Comparison of ENCODE assay signal across 9 cellular contexts in genomic region chr20:47792021-47792618, GRCh38. TPM values are rescaled to one million over a fixed set of nuclear protein-coding genes. Genes with fewer than 3 reads are reported as not detected.
A peak's percentile ranks its signal among the peaks of the same experiment; 100 is the strongest.
DNase-seq lines count a peak whose midpoint lies in the region; ATAC-seq and TF ChIP-seq lines count a peak whose summit lies in the region.
"Had no signal": no experiment of that assay in that cellular context is flagged by ENCODE, and none has a peak within 500 bp of the region (broad histone marks: within the 10 kb centered on the region; RNA-seq: fewer than 3 reads in every experiment).

No MANE protein-coding gene starts in this region.

- no peak overlapping the region for H3K56ac ChIP-seq in mesendoderm (ENCODE audit: low read length)

- no peaks in the 10 kb centered on the region for H3K36me3 ChIP-seq in mesendoderm (ENCODE audit: control insufficient read depth, insufficient read depth, low read length)

- no peak overlapping the region for H3K18ac ChIP-seq in mesendoderm (ENCODE audit: low read length)

- ATAC-seq in HG02763 (IDR thresholded peaks at IDR 0.05; ENCODE audit: unreplicated experiment) (no peak), HG03097 (IDR thresholded peaks at IDR 0.05; ENCODE audit: low FRiP score, unreplicated experiment) (no peak)
- ATAC-seq: naive thymus-derived CD4-positive, alpha-beta T cell had no signal

- H3K4me1 ChIP-seq in mesendoderm (ENCODE audit: control insufficient read depth, low read depth, low read length) = no peaks in the 10 kb centered on the region

- no peak overlapping the region for H2BK15ac ChIP-seq in mesendoderm (replicated peaks; ENCODE audit: low read depth)

- H3K4me2 ChIP-seq in mesendoderm (ENCODE audit: low read length) = no peak overlapping the region

- no peak overlapping the region for H3K4me3 ChIP-seq in choroid plexus epithelial cell (ENCODE audit: low read depth, low read length)
- H3K4me3 ChIP-seq in mesendoderm (ENCODE audit: low read length) = no peak overlapping the region

- H3K27ac ChIP-seq in mesendoderm (ENCODE audit: low read depth, low read length) = no peak overlapping the region

- H2BK5ac ChIP-seq in mesendoderm (ENCODE audit: low read length) = no peak overlapping the region

- H3K27me3 ChIP-seq in mesendoderm (ENCODE audit: insufficient read depth, low read length, poor library complexity) = no peaks in the 10 kb centered on the region

- DNase-seq in AG08396 (ENCODE audit: low spot score) = peak; percentile 65
- DNase-seq in LoVo (ENCODE audit: low spot score) = peak; percentile 60
- DNase-seq in choroid plexus epithelial cell (ENCODE audit: low read depth) = peak; percentile 96
- peak; percentile 65 for DNase-seq in mesendoderm
- DNase-seq in activated CD4-positive, alpha-beta T cell treated with anti-CD3 and anti-CD28 coated beads for 4 hours = no peak
- DNase-seq in Kasumi-1 (lab: John Stamatoyannopoulos, UW) = no peak
- DNase-seq: naive thymus-derived CD4-positive, alpha-beta T cell had no signal

- no peak overlapping the region for H2AK5ac ChIP-seq in mesendoderm (ENCODE audit: low read length)

- no peaks in the 10 kb centered on the region for H3K79me2 ChIP-seq in mesendoderm (ENCODE audit: control insufficient read depth, insufficient read depth, low read length)

- WGBS in mesendoderm (ENCODE audit: extremely low coverage, insufficient coverage, low lambda C conversion rate) = no CpG with 5 or more reads among the region's 9 CpGs

- H3K23ac ChIP-seq in mesendoderm (ENCODE audit: low read length) = no peak overlapping the region

- no peak overlapping the region for H3K9ac ChIP-seq in mesendoderm (ENCODE audit: low read length)

- no peak overlapping the region for H4K8ac ChIP-seq in mesendoderm (ENCODE audit: low read depth, low read length)

- H3K79me1 ChIP-seq in mesendoderm (ENCODE audit: low read length) = no peaks in the 10 kb centered on the region

- no peak overlapping the region for H2BK120ac ChIP-seq in mesendoderm (ENCODE audit: low read depth, low read length)

- no peak for TF ChIP-seq CTCF in choroid plexus epithelial cell (conservative IDR thresholded peaks at IDR 0.05; ENCODE audit: low read depth, low read length)

- H3K4ac ChIP-seq in mesendoderm (ENCODE audit: low read depth, low read length) = no peak overlapping the region

- peak overlapping the region; percentile 39 for H4K5ac ChIP-seq in mesendoderm (ENCODE audit: low read length)

RNA-seq across cellular contexts. Expression of gene SULF2, which starts 6.8 kb away (rescaled TPM):
- polyA plus RNA-seq in mesendoderm (2013, experiment 1 of 2) = 42.8 TPM
- polyA plus RNA-seq in mesendoderm (2013, experiment 2 of 2) = 40.6 TPM

Comparison
In these comparisons a context has a peak if more than half of its experiments do, and no peak if none do; other contexts are left out.
1. DNase-seq: peak in AG08396 (single experiment), LoVo (single experiment), choroid plexus epithelial cell (single experiment) and mesendoderm (single experiment); none in activated CD4-positive, alpha-beta T cell treated with anti-CD3 and anti-CD28 coated beads for 4 hours (0 of 2) and Kasumi-1 (0 of 2).